ENCODE assay signal across 8 cellular contexts in the genomic region with DNA sequence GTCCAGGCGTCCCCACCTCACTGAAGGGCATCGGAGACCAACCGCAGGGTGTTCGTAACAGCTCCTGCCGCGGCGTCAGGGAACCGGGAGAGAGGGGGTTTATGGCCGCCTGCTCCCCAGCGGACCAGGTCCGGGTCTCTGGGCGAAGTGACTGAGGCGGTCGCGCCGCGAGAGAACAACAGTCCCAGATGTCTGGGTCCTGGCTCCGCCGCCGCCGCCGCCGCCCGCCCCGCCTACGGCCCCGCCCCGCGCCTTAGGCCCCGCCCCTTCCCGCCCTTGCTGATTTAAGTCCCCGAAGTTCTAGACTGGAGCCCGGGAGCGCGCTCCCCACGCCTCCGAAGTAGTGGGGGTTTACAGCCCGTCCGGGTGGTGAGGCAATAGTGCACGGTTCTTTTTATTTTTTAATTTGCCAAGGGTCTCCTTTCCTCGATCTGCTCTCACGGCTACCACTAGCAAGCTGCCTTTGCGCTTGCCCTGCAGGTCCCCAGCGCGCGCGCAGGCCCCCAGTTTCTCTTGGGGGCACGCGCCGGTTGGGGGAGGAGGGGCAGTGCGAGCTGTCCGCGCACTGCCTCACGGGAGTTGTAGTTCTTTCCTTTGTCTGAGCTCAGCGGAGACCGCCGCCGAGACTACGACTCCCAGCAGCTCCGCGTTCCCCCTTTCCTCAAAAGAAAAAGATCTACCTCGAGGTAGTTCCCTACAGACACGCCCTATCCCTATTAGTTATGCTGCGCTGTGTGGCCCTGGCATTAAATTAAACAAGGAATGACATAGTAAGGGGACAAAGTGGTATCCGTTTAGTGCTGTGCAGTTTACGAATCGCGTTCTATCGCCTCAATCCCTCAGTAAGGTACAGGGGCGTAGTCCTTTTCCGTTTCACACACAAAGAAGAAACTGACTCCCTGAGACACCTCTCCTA. TPM values are rescaled to one million over a fixed set of nuclear protein-coding genes. Genes with fewer than 3 reads are reported as not detected.
DNase-seq lines count a peak whose midpoint lies in the region; ATAC-seq and TF ChIP-seq lines count a peak whose summit lies in the region.

A gene (minus strand): TSS at position 190 of the 916 bp plus-strand sequence. CDS start 272 bp downstream, outside the sequence.

- H3K36me3 ChIP-seq in duodenal mucosa (ENCODE audit: control insufficient read depth in 1 of 2, insufficient read depth in 2 of 2, low read length in 2 of 2) (no peaks in the 10 kb centered on the region), right lobe of liver (no peaks in the 10 kb centered on the region)

- peak within 1 kb of the TSS; percentile 78 to 80 for H3K4me3 ChIP-seq in duodenal mucosa (ENCODE audit: low read depth in 1 of 2, low read length in 2 of 2)
- peak within 1 kb of the TSS; percentile 84 to 89 (median 87) for H3K4me3 ChIP-seq in right lobe of liver

- no peaks in the 10 kb centered on the region for H3K9me3 ChIP-seq in CD4-positive, alpha-beta T cell (ENCODE audit: control insufficient read depth, low read length)
- H3K9me3 ChIP-seq in duodenal mucosa (ENCODE audit: control insufficient read depth in 1 of 2, low read length in 2 of 2) (no peaks in the 10 kb centered on the region), right lobe of liver (no peaks in the 10 kb centered on the region)

- TF ChIP-seq CTCF in CD4-positive, alpha-beta T cell (IDR thresholded peaks at IDR 0.05): no peak
- no peak for TF ChIP-seq CTCF in right lobe of liver (IDR thresholded peaks at IDR 0.05)

- POLR2A ChIA-PET in CD4-positive, alpha-beta T cell (lab: Charles Lee): interaction anchor here (0.6 to 2.3 kb wide), 11 partner anchors 9 to 638 kb away, joined by 3 to 48 read pairs (median 4); a partner anchor contains a TSS
- POLR2A ChIA-PET in activated CD4-positive, alpha-beta memory T cell treated with anti-CD3 and anti-CD28 coated beads for 36 hours (lab: Charles Lee): interaction anchor here (1.0 to 1.8 kb wide), 3 partner anchors 9 to 194 kb away, joined by 3 to 11 read pairs (median 4); a partner anchor contains a TSS

- peak within 1 kb of the TSS; percentile 89 for H3K27ac Mint-ChIP-seq in CD4-positive, alpha-beta T cell
- peak within 1 kb of the TSS; percentile 94 for H3K27ac Mint-ChIP-seq in activated CD4-positive, alpha-beta memory T cell treated with anti-CD3 and anti-CD28 coated beads for 36 hours

- H3K9ac ChIP-seq in duodenal mucosa (ENCODE audit: low read depth in 1 of 2, low read length in 2 of 2): peak within 1 kb of the TSS; percentile 91 to 94

- CTCF ChIA-PET in CD4-positive, alpha-beta T cell (lab: Charles Lee): interaction anchor here (1.2 to 2.4 kb wide), 4 partner anchors 8 to 55 kb away, joined by 3 to 12 read pairs (median 7); no protein-coding TSS in a partner anchor
- CTCF ChIA-PET in activated CD4-positive, alpha-beta memory T cell treated with anti-CD3 and anti-CD28 coated beads for 36 hours (lab: Charles Lee): interaction anchor here (0.7 to 3.2 kb wide), 5 partner anchors 9 to 95 kb away, joined by 5 to 34 read pairs (median 8); a partner anchor contains a TSS

- H3K27me3 Mint-ChIP-seq in CD4-positive, alpha-beta T cell: no peaks in the 10 kb centered on the region
- no peaks in the 10 kb centered on the region for H3K27me3 Mint-ChIP-seq in activated CD4-positive, alpha-beta memory T cell treated with anti-CD3 and anti-CD28 coated beads for 36 hours

- H3K4me1 ChIP-seq in duodenal mucosa (ENCODE audit: control insufficient read depth in 1 of 2, insufficient read depth in 2 of 2, low read length in 2 of 2) (peaks cover 0 to 3% of the 10 kb centered on the region in 2 donors), right lobe of liver (no peaks in the 10 kb centered on the region)

- intact Hi-C loops in CD4-positive, alpha-beta T cell (cut with DNase I, micrococcal nuclease): loop anchor here (1.0 to 10.0 kb wide), 10 partner anchors 10 to 1984 kb away; a partner anchor contains a TSS
- intact Hi-C loops in activated CD4-positive, alpha-beta memory T cell treated with anti-CD3 and anti-CD28 coated beads for 36 hours (cut with micrococcal nuclease): loop anchor here (1.0 to 10.0 kb wide), 8 partner anchors 8 to 800 kb away; a partner anchor contains a TSS
- intact Hi-C loops in right lobe of liver (cut with DNase I): no loop called here

- peak; percentile 47 for TF ChIP-seq POLR2A in right lobe of liver (IDR thresholded peaks at IDR 0.05)

- no peaks in the 10 kb centered on the region for H3K27me3 ChIP-seq in CD4-positive, alpha-beta T cell (ENCODE audit: control insufficient read depth, insufficient read depth, low read length)
- H3K27me3 ChIP-seq in duodenal mucosa (ENCODE audit: control insufficient read depth in 1 of 2, insufficient read depth in 2 of 2, low read length in 2 of 2): no peaks in the 10 kb centered on the region
- no peaks in the 10 kb centered on the region for H3K27me3 ChIP-seq in right lobe of liver

- 0% methylated on average over 26 of the region's 71 CpGs for WGBS in right lobe of liver (ENCODE audit: insufficient coverage, low coverage, low lambda C conversion rate, missing lambda C conversion rate)

- H3K36me3 Mint-ChIP-seq in CD4-positive, alpha-beta T cell (ENCODE audit: low read depth): peaks cover 9% of the 10 kb centered on the region
- H3K36me3 Mint-ChIP-seq in activated CD4-positive, alpha-beta memory T cell treated with anti-CD3 and anti-CD28 coated beads for 36 hours: no peaks in the 10 kb centered on the region

- H3K4me1 Mint-ChIP-seq in CD4-positive, alpha-beta T cell (ENCODE audit: low read depth): peaks cover 30% of the 10 kb centered on the region
- H3K4me1 Mint-ChIP-seq in activated CD4-positive, alpha-beta memory T cell treated with anti-CD3 and anti-CD28 coated beads for 36 hours (ENCODE audit: low read depth): peaks cover 38% of the 10 kb centered on the region

- DNase-seq in CD4-positive, alpha-beta T cell: peak; percentile 86 to 93 (median 90)
- DNase-seq in NCI-H82 (lab: John Stamatoyannopoulos, UW) (peak; percentile 95), right lobe of liver (peak; percentile 94)
- DNase-seq in activated CD4-positive, alpha-beta memory T cell treated with anti-CD3 and anti-CD28 coated beads for 36 hours: peak; percentile 94
- peak; percentile 93 for DNase-seq in stimulated activated CD4-positive, alpha-beta T cell treated with anti-CD3 and anti-CD28 coated beads, Interleukin-4, amount 100 ng/mL, for 24 hours

- H3K27ac ChIP-seq in CD4-positive, alpha-beta T cell (ENCODE audit: low read depth, low read length): peak within 1 kb of the TSS; percentile 68
- peak within 1 kb of the TSS; percentile 81 for H3K27ac ChIP-seq in duodenal mucosa (ENCODE audit: low read depth, low read length)
- peak within 1 kb of the TSS; percentile 73 to 82 (median 78) for H3K27ac ChIP-seq in right lobe of liver

- ATAC-seq in CD4-positive, alpha-beta T cell (ENCODE audit: poor library complexity): peak; percentile 84
- ATAC-seq in GM19452 (IDR thresholded peaks at IDR 0.05; ENCODE audit: unreplicated experiment): peak; percentile 94
- peak; percentile 60 for ATAC-seq in HG03575 (IDR thresholded peaks at IDR 0.05; ENCODE audit: extremely low read depth, insufficient number of reproducible peaks, low FRiP score, unreplicated experiment)
- ATAC-seq in right lobe of liver: peak; percentile 97 to 99 (median 98)

- H3K9me3 Mint-ChIP-seq in CD4-positive, alpha-beta T cell: no peaks in the 10 kb centered on the region
- H3K9me3 Mint-ChIP-seq in activated CD4-positive, alpha-beta memory T cell treated with anti-CD3 and anti-CD28 coated beads for 36 hours: no peaks in the 10 kb centered on the region

- H3K4me3 Mint-ChIP-seq in CD4-positive, alpha-beta T cell: peak within 1 kb of the TSS; percentile 100
- H3K4me3 Mint-ChIP-seq in activated CD4-positive, alpha-beta memory T cell treated with anti-CD3 and anti-CD28 coated beads for 36 hours: peak within 1 kb of the TSS; percentile 90

RNA-seq across cellular contexts. Expression of the gene that starts here (rescaled TPM):
- total RNA-seq in CD4-positive, alpha-beta T cell: 10 to 100 TPM; 10.2 to 11.8 TPM
- total RNA-seq in activated CD4-positive, alpha-beta memory T cell treated with anti-CD3 and anti-CD28 coated beads for 36 hours: 1 to 10 TPM; 7.0 to 7.2 TPM
- total RNA-seq in right lobe of liver: 1 to 10 TPM in 4 of 6 experiments, under 1 TPM in 2; 0.92 to 2.0 (median 1.2) TPM

Comparison
In these comparisons a context has a peak if more than half of its experiments do, and no peak if none do; other contexts are left out.
1. Peak in every context shown above with its lines: DNase-seq, ATAC-seq, H3K4me3 ChIP-seq and H3K27ac ChIP-seq.
2. intact Hi-C loops: an anchor here in CD4-positive, alpha-beta T cell (1.0 to 10.0 kb wide) and activated CD4-positive, alpha-beta memory T cell treated with anti-CD3 and anti-CD28 coated beads for 36 hours (1.0 to 10.0 kb wide); none called in right lobe of liver.